In genomic region chr12:3303410-3304136, GRCh38 we compare ENCODE assay signal across 14 cellular contexts.
DNase-seq lines count a peak whose midpoint lies in the region; ATAC-seq and TF ChIP-seq lines count a peak whose summit lies in the region.
"Had no signal": no experiment of that assay in that cellular context is flagged by ENCODE, and none has a peak within 500 bp of the region (broad histone marks: within the 10 kb centered on the region; RNA-seq: fewer than 3 reads in every experiment).

No MANE protein-coding gene starts in this region.

- dilution Hi-C loops in IMR-90 (cut with HindIII; ENCODE audit: low sequenced_read_pairs, unreplicated experiment), result no loop called here

- no peak overlapping the region for H2AK9ac ChIP-seq in IMR-90 (replicated peaks; ENCODE audit: low read depth, low read length, poor library complexity)

- H4K91ac ChIP-seq in IMR-90 (ENCODE audit: insufficient read depth, low read depth, low read length), result no peak overlapping the region

- H3K4me3 Mint-ChIP-seq in activated naive CD4-positive, alpha-beta T cell treated with anti-CD3 and anti-CD28 coated beads, Interleukin-2, amount 10 ng/mL, durations not matched to agents 7 days and 5 days, result no peak overlapping the region
- H3K4me3 Mint-ChIP-seq: effector memory CD8-positive, alpha-beta T cell had no signal

- H2BK20ac ChIP-seq in IMR-90 (ENCODE audit: low read depth, low read length), result no peak overlapping the region

- no peak overlapping the region for H2AK5ac ChIP-seq in IMR-90 (ENCODE audit: low read depth, low read length)

- H4K5ac ChIP-seq in IMR-90 (ENCODE audit: low read depth, low read length), result no peak overlapping the region

- H3K9ac ChIP-seq in IMR-90 (ENCODE audit: low read depth, low read length), result no peak overlapping the region

- H3K23ac ChIP-seq in IMR-90 (ENCODE audit: low read depth, low read length), result no peak overlapping the region

- H3K27ac ChIP-seq in IMR-90 (ENCODE audit: insufficient read depth, low read length) (no peak overlapping the region), RWPE2 (ENCODE audit: poor library complexity, severe bottlenecking) (peak overlapping the region; percentile 47)
- H3K27ac ChIP-seq: HL-60, ovary, upper lobe of right lung had no signal

- no TSS peak for BruUV-seq in IMR-90 (replicated peaks; lab: Mats Ljungman, UMichigan)

- H2BK120ac ChIP-seq in IMR-90 (ENCODE audit: low read depth, low read length), result no peak overlapping the region

- H3K27ac Mint-ChIP-seq in activated naive CD4-positive, alpha-beta T cell treated with anti-CD3 and anti-CD28 coated beads, Interleukin-2, amount 10 ng/mL, durations not matched to agents 7 days and 5 days, result no peak overlapping the region
- H3K27ac Mint-ChIP-seq: effector memory CD8-positive, alpha-beta T cell had no signal

- in situ Hi-C loops in IMR-90 (cut with MboI; ENCODE audit: low sequenced_read_pairs), result no loop called here

- intact Hi-C loops in IMR-90 (cut with micrococcal nuclease), result loop anchor here (5.0 to 10.0 kb wide), 3 partner anchors 181 to 734 kb away; partner anchors contain the start of gene PARP11

- CTCF ChIA-PET in IMR-90 (lab: Yijun Ruan, JAX), result no interaction called here
- CTCF ChIA-PET in activated naive CD4-positive, alpha-beta T cell treated with anti-CD3 and anti-CD28 coated beads, Interleukin-2, amount 10 ng/mL, durations not matched to agents 7 days and 5 days (lab: Charles Lee), result interaction anchor here (1.0 to 1.5 kb wide), 2 partner anchors 9 to 500 kb away, joined by 3 to 4 read pairs; no protein-coding TSS in a partner anchor

- no peaks in the 10 kb centered on the region for H3K36me3 ChIP-seq in IMR-90 (ENCODE audit: control insufficient read depth, insufficient read depth, low read length)
- no peaks in the 10 kb centered on the region for H3K36me3 ChIP-seq in RWPE2 (ENCODE audit: low read depth)
- H3K36me3 ChIP-seq: ovary, upper lobe of right lung had no signal

- H3K27me3 ChIP-seq in IMR-90 (ENCODE audit: control insufficient read depth, insufficient read depth, low read length) (peaks cover 21% of the 10 kb centered on the region; the same call in 1 of the 2 replicates), RWPE2 (ENCODE audit: insufficient read depth, poor library complexity, severe bottlenecking) (no peaks in the 10 kb centered on the region)
- H3K27me3 ChIP-seq: ovary had no signal

- H3K4me1 Mint-ChIP-seq in activated naive CD4-positive, alpha-beta T cell treated with anti-CD3 and anti-CD28 coated beads, Interleukin-2, amount 10 ng/mL, durations not matched to agents 7 days and 5 days, result peaks cover 10% of the 10 kb centered on the region

- no peak overlapping the region for H3K14ac ChIP-seq in IMR-90 (replicated peaks; ENCODE audit: low read depth, low read length)

- TF ChIP-seq POLR2A in IMR-90 (IDR thresholded peaks at IDR 0.05; ENCODE audit: low read depth, low read length), result no peak

- POLR2A ChIA-PET in IMR-90 (lab: Charles Lee; ENCODE audit: unreplicated experiment), result no interaction called here

- H3K79me1 ChIP-seq in IMR-90 (ENCODE audit: low read depth in 1 of 2, low read length in 2 of 2), result no peaks in the 10 kb centered on the region

- peak; percentile 11; the same call in 1 of the 2 replicates for TF ChIP-seq RAD21 in IMR-90 (IDR thresholded peaks at IDR 0.05; ENCODE audit: low read length)

- H2BK15ac ChIP-seq in IMR-90 (ENCODE audit: low read depth, low read length), result no peak overlapping the region

- no peak overlapping the region for H3K4me2 ChIP-seq in IMR-90 (ENCODE audit: low read depth, low read length)

- TF ChIP-seq CTCF in IMR-90 (conservative IDR thresholded peaks at IDR 0.05; ENCODE audit: low read depth, low read length) (no peak), RWPE2 (IDR thresholded peaks at IDR 0.05; ENCODE audit: poor library complexity, severe bottlenecking) (peak; percentile 42)

- H3K9me1 ChIP-seq in IMR-90 (ENCODE audit: insufficient read depth, low read length), result peaks cover 9% of the 10 kb centered on the region

- H3K56ac ChIP-seq in IMR-90 (ENCODE audit: extremely low read depth, insufficient read depth, low read length), result no peak overlapping the region

- no peak for ATAC-seq in IMR-90 (ENCODE audit: low read depth)
- ATAC-seq in RWPE2 (ENCODE audit: low read depth), result no peak
- ATAC-seq: effector memory CD8-positive, alpha-beta T cell; upper lobe of right lung had no signal

- H3K18ac ChIP-seq in IMR-90 (ENCODE audit: low read depth, low read length), result no peak overlapping the region

- peak; percentile 60 for DNase-seq in COLO668 (lab: John Stamatoyannopoulos, UW; ENCODE audit: unreplicated experiment)
- no peak for DNase-seq in IMR-90
- no peak for DNase-seq in RWPE2 (ENCODE audit: low spot score)
- DNase-seq in glomerular visceral epithelial cell (ENCODE audit: extremely low spot score), result peak; percentile 16
- no peak for DNase-seq in stimulated activated CD4-positive, alpha-beta T cell treated with anti-CD3 and anti-CD28 coated beads, Interleukin-12 subunit alpha, Interleukin-12 subunit beta, amount 100 ng/mL, for 4 hours
- DNase-seq in UCSD-AML1 (lab: John Stamatoyannopoulos, UW; ENCODE audit: unreplicated experiment), result no peak
- no peak for DNase-seq in activated naive CD4-positive, alpha-beta T cell treated with anti-CD3 and anti-CD28 coated beads, Interleukin-2, amount 10 ng/mL, durations not matched to agents 7 days and 5 days
- DNase-seq in activated CD4-positive, CD25-positive, alpha-beta regulatory T cell (lab: John Stamatoyannopoulos, UW), result no peak
- DNase-seq: activated naive CD4-positive, alpha-beta T cell; effector memory CD8-positive, alpha-beta T cell; NCI-H446 treated with DMSO at 0.1 percent for 48 hours; ovary; upper lobe of right lung had no signal

- peaks cover 7% of the 10 kb centered on the region; the same call in 1 of the 2 replicates for H4K20me1 ChIP-seq in IMR-90 (ENCODE audit: insufficient read depth, low read length)

- H3K4me3 ChIP-seq in IMR-90 (ENCODE audit: insufficient read depth, low read depth, low read length), result no peak overlapping the region
- no peak overlapping the region for H3K4me3 ChIP-seq in RWPE2 (ENCODE audit: severe bottlenecking)
- H3K4me3 ChIP-seq: ovary, upper lobe of right lung had no signal

- no peak overlapping the region for H4K8ac ChIP-seq in IMR-90 (ENCODE audit: low read depth in 2 of 2, low read length in 2 of 2)

- H2BK5ac ChIP-seq in IMR-90 (ENCODE audit: low read depth, low read length, poor library complexity, severe bottlenecking), result peak overlapping the region; percentile 46

- no peaks in the 10 kb centered on the region for H3K9me3 ChIP-seq in IMR-90 (ENCODE audit: control insufficient read depth, insufficient read depth, low read length)
- H3K9me3 ChIP-seq in RWPE2 (ENCODE audit: severe bottlenecking), result no peaks in the 10 kb centered on the region
- H3K9me3 ChIP-seq: ovary, upper lobe of right lung had no signal

- no peaks in the 10 kb centered on the region for H3K36me3 Mint-ChIP-seq in activated naive CD4-positive, alpha-beta T cell treated with anti-CD3 and anti-CD28 coated beads, Interleukin-2, amount 10 ng/mL, durations not matched to agents 7 days and 5 days

- peaks cover 9% of the 10 kb centered on the region for H3K4me1 ChIP-seq in IMR-90 (ENCODE audit: control insufficient read depth, insufficient read depth, low read length)
- peaks cover 21% of the 10 kb centered on the region for H3K4me1 ChIP-seq in RWPE2 (ENCODE audit: insufficient read depth, poor library complexity, severe bottlenecking)

- no peak overlapping the region for H3K4ac ChIP-seq in IMR-90 (ENCODE audit: low read depth, low read length)

- H3K27me3 Mint-ChIP-seq in activated naive CD4-positive, alpha-beta T cell treated with anti-CD3 and anti-CD28 coated beads, Interleukin-2, amount 10 ng/mL, durations not matched to agents 7 days and 5 days, result peaks cover 36% of the 10 kb centered on the region

- WGBS in IMR-90 (ENCODE audit: extremely low coverage in 2 of 2, insufficient read length in 1 of 2), 2 experiments, result 95% methylated on average over 2 of the region's 18 CpGs; no CpG with 5 or more reads in 1 of the 2 experiments

- peak overlapping the region; percentile 41 for H2AFZ ChIP-seq in IMR-90 (replicated peaks; ENCODE audit: low read length, poor library complexity)

- no peaks in the 10 kb centered on the region for H3K9me3 Mint-ChIP-seq in activated naive CD4-positive, alpha-beta T cell treated with anti-CD3 and anti-CD28 coated beads, Interleukin-2, amount 10 ng/mL, durations not matched to agents 7 days and 5 days
- H3K9me3 Mint-ChIP-seq: effector memory CD8-positive, alpha-beta T cell had no signal

TF ChIP-seq in IMR-90, 13 proteins besides CTCF, POLR2A, EP300 and RAD21 (continues in another document):
- TF ChIP-seq BHLHE40 (IDR thresholded peaks at IDR 0.05; ENCODE audit: low read depth, low read length) (no peak), MAFK (IDR thresholded peaks at IDR 0.05; ENCODE audit: low read depth, low read length) (no peak), MAZ (IDR thresholded peaks at IDR 0.05; ENCODE audit: borderline replicate concordance, low read depth, low read length) (no peak), RCOR1 (IDR thresholded peaks at IDR 0.05; ENCODE audit: insufficient replicate concordance, low read length) (no peak), USF2 (IDR thresholded peaks at IDR 0.05; ENCODE audit: low read depth, low read length) (no peak), FOS (IDR thresholded peaks at IDR 0.05; ENCODE audit: low read depth, low read length) (no peak), MXI1 (IDR thresholded peaks at IDR 0.05; ENCODE audit: borderline replicate concordance, low read depth, low read length) (no peak), NFE2L2 (IDR thresholded peaks at IDR 0.05; ENCODE audit: low read depth, low read length) (no peak), CHD1 (IDR thresholded peaks at IDR 0.05; ENCODE audit: low read depth, low read length) (no peak), SMC3 (IDR thresholded peaks at IDR 0.05; ENCODE audit: low read depth, low read length) (no peak), RFX5 (IDR thresholded peaks at IDR 0.05; ENCODE audit: low read depth, low read length) (no peak), CEBPB (IDR thresholded peaks at IDR 0.05; ENCODE audit: low read depth, low read length) (no peak)

Comparison
In these comparisons a context has a peak if more than half of its experiments do, and no peak if none do; other contexts are left out.
1. DNase-seq: peak in COLO668 (single experiment) and glomerular visceral epithelial cell (single experiment); none in IMR-90 (single experiment), RWPE2 (single experiment), stimulated activated CD4-positive, alpha-beta T cell treated with anti-CD3 and anti-CD28 coated beads, Interleukin-12 subunit alpha, Interleukin-12 subunit beta, amount 100 ng/mL, for 4 hours (single experiment), UCSD-AML1 (single experiment), activated naive CD4-positive, alpha-beta T cell treated with anti-CD3 and anti-CD28 coated beads, Interleukin-2, amount 10 ng/mL, durations not matched to agents 7 days and 5 days (single experiment) and activated CD4-positive, CD25-positive, alpha-beta regulatory T cell (0 of 4).